ENCODE assay signal across 1 cellular context in the genomic region with DNA sequence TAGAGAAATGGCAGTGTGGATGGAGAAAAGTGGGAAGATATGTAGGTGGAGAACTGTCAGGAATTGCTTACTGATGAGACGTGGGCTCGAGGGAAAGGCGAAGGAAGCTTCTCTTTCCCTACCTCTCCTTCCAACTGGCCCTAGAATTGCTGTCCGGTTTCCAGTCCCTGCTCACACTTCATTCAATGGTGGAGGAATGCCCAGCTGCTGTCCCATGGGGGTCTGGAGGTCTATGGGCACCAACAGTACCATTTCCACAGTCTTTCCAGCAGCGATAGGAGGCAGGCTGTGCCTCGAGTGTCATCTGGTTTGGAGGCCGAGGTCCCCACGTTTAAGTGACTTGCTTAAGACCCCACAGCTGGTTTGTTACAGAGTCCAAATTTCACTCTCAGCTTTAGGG.
TF ChIP-seq lines count a peak whose summit lies in the region.

No MANE protein-coding gene starts in this region.

TF ChIP-seq in GM23338, 12 proteins besides CTCF, POLR2A, EP300 and RAD21 (continued from another document):
- no peak for TF ChIP-seq ZNF462 (CRISPR knock-in tag; IDR thresholded peaks at IDR 0.05)
